19 cellular contexts compared by ENCODE assay signal in the genomic region with DNA sequence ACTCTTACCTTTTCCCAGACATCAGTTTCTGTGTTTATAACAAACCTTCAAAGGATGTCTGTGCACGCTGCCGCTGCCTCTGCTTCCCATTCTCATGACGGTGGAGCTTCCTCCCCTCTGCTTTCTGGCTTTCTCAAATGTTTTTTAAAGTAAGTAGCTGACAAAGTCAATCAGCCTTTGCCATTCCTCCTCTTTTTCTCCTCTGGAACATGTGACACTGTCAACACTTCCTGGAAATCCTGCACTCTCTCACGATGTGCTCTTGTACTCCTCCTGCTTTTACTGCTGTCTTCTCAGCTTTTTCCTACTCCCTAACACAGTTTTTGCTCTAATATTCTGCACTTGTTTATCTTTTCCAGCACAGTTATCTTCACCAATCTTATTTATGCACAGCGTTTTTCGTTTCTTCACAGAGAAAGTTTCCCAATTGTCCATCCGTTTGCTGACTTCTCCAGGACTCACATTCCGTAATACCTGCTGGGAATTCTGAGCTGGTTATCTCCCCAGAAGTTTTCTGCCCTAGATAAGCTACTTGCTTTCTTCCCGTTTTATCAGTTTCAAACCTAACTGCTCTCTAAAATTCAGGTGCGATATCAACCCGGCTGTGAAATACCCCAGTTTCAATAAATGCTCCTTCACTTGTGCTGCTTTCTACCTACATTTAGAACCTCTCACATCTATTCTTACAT.
DNase-seq lines count a peak whose midpoint lies in the region; ATAC-seq, FAIRE-seq and TF ChIP-seq lines count a peak whose summit lies in the region.
"Had no signal": no experiment of that assay in that cellular context is flagged by ENCODE, and none has a peak within 500 bp of the region (broad histone marks: within the 10 kb centered on the region; RNA-seq: fewer than 3 reads in every experiment).

No MANE protein-coding gene starts in this region.

- no peak overlapping the region for H3K9ac ChIP-seq in astrocyte (ENCODE audit: low read length)
- H3K9ac ChIP-seq in smooth muscle cell (ENCODE audit: low read depth) = no peak overlapping the region

- H3K4me2 ChIP-seq in astrocyte (ENCODE audit: low read length) (peak overlapping the region; percentile 20), smooth muscle cell (peak overlapping the region; percentile 79)

- DNase-seq in HFFc6 = no peak
- DNase-seq in astrocyte (ENCODE audit: low read depth) = no peak
- no peak for DNase-seq in left lung
- no peak for DNase-seq in smooth muscle cell (lab: John Stamatoyannopoulos, UW; ENCODE audit: unreplicated experiment)
- DNase-seq in activated naive CD4-positive, alpha-beta T cell treated with Interleukin-2 at 50 U/mL for 16 hours = no peak
- no peak for DNase-seq in activated CD4-positive, alpha-beta memory T cell treated with anti-CD3 and anti-CD28 coated beads, Interleukin-2, amount 10 ng/mL, durations not matched to agents 7 days and 5 days
- DNase-seq in cortex of kidney (lab: John Stamatoyannopoulos, UW) = no peak
- DNase-seq: activated CD4-positive, alpha-beta T cell treated with anti-CD3 and anti-CD28 coated beads for 36 hours; activated CD8-positive, alpha-beta memory T cell treated with anti-CD3 and anti-CD28 coated beads, Interleukin-2, amount 50 U/mL, for 48 hours; activated gamma-delta T cell treated with Interleukin-2 at 50 U/mL for 16 hours; head of caudate nucleus; NCI-H1930; NCI-H510A treated with DMSO at 0.1 percent for 48 hours; ovary; spleen; T-helper 9 cell had no signal

- TF ChIP-seq CTCF in HFFc6 (IDR thresholded peaks at IDR 0.05) = no peak
- no peak for TF ChIP-seq CTCF in astrocyte (IDR thresholded peaks at IDR 0.05; ENCODE audit: insufficient read depth, low read depth, low read length)
- no peak for TF ChIP-seq CTCF in left lung (IDR thresholded peaks at IDR 0.05)
- no peak for TF ChIP-seq CTCF in smooth muscle cell (IDR thresholded peaks at IDR 0.05; ENCODE audit: borderline replicate concordance, insufficient read depth, poor library complexity, severe bottlenecking)

- H3K79me2 ChIP-seq in astrocyte (ENCODE audit: insufficient read depth, low read length) (no peaks in the 10 kb centered on the region), smooth muscle cell (ENCODE audit: low read depth) (no peaks in the 10 kb centered on the region)

- H3K27ac ChIP-seq in astrocyte (ENCODE audit: low read depth, low read length) = no peak overlapping the region
- H3K27ac ChIP-seq in left lung = no peak overlapping the region
- no peak overlapping the region for H3K27ac ChIP-seq in smooth muscle cell (ENCODE audit: low read depth)
- H3K27ac ChIP-seq: esophagus muscularis mucosa, ovary, SJSA1 had no signal

- H3K4me1 Mint-ChIP-seq in HFFc6 (ENCODE audit: low read depth) (peaks cover 21% of the 10 kb centered on the region; the same call in 1 of the 2 replicates), astrocyte (ENCODE audit: low read depth, unreplicated experiment) (no peaks in the 10 kb centered on the region)
- no peaks in the 10 kb centered on the region for H3K4me1 Mint-ChIP-seq in activated CD4-positive, alpha-beta memory T cell treated with anti-CD3 and anti-CD28 coated beads, Interleukin-2, amount 10 ng/mL, durations not matched to agents 7 days and 5 days
- H3K4me1 Mint-ChIP-seq: activated CD4-positive, alpha-beta T cell treated with anti-CD3 and anti-CD28 coated beads for 36 hours; B cell had no signal

- H3K4me3 ChIP-seq in astrocyte (ENCODE audit: insufficient read depth, low read depth, low read length) (no peak overlapping the region), left lung (no peak overlapping the region), smooth muscle cell (peak overlapping the region; percentile 44)
- H3K4me3 ChIP-seq: esophagus muscularis mucosa, ovary, SJSA1 had no signal

- H3K9me3 ChIP-seq in astrocyte (ENCODE audit: insufficient read depth, low read depth, low read length) (no peaks in the 10 kb centered on the region), left lung (peaks cover 0 to 11% of the 10 kb centered on the region in 2 donors), smooth muscle cell (replicated peaks; ENCODE audit: low read depth) (no peaks in the 10 kb centered on the region)
- H3K9me3 ChIP-seq: ovary, SJSA1 had no signal

- H4K20me1 ChIP-seq in astrocyte (ENCODE audit: insufficient read depth, low read length) (no peaks in the 10 kb centered on the region), smooth muscle cell (ENCODE audit: low read depth) (no peaks in the 10 kb centered on the region)

- no peaks in the 10 kb centered on the region for H3K4me1 ChIP-seq in astrocyte (ENCODE audit: insufficient read depth, low read length)
- no peaks in the 10 kb centered on the region for H3K4me1 ChIP-seq in left lung
- no peaks in the 10 kb centered on the region for H3K4me1 ChIP-seq in smooth muscle cell (ENCODE audit: low read depth)
- H3K4me1 ChIP-seq: esophagus muscularis mucosa, SJSA1, spleen had no signal

- H3K9me3 Mint-ChIP-seq in HFFc6 = no peaks in the 10 kb centered on the region
- no peaks in the 10 kb centered on the region for H3K9me3 Mint-ChIP-seq in astrocyte (ENCODE audit: unreplicated experiment)
- H3K9me3 Mint-ChIP-seq in activated CD4-positive, alpha-beta memory T cell treated with anti-CD3 and anti-CD28 coated beads, Interleukin-2, amount 10 ng/mL, durations not matched to agents 7 days and 5 days = no peaks in the 10 kb centered on the region

- H3F3A ChIP-seq in smooth muscle cell (ENCODE audit: low read depth) = no peaks in the 10 kb centered on the region

- POLR2A ChIA-PET in activated CD4-positive, alpha-beta memory T cell treated with anti-CD3 and anti-CD28 coated beads, Interleukin-2, amount 10 ng/mL, durations not matched to agents 7 days and 5 days (lab: Charles Lee) = no interaction called here

- CTCF ChIA-PET in activated CD4-positive, alpha-beta memory T cell treated with anti-CD3 and anti-CD28 coated beads, Interleukin-2, amount 10 ng/mL, durations not matched to agents 7 days and 5 days (lab: Charles Lee) = no interaction called here

- H3K36me3 Mint-ChIP-seq in HFFc6 (ENCODE audit: low read depth) (no peaks in the 10 kb centered on the region), astrocyte (ENCODE audit: low read depth, unreplicated experiment) (no peaks in the 10 kb centered on the region)
- no peaks in the 10 kb centered on the region for H3K36me3 Mint-ChIP-seq in activated CD4-positive, alpha-beta memory T cell treated with anti-CD3 and anti-CD28 coated beads, Interleukin-2, amount 10 ng/mL, durations not matched to agents 7 days and 5 days (ENCODE audit: low read depth)

- H3K27ac Mint-ChIP-seq in HFFc6 (no peak overlapping the region), astrocyte (ENCODE audit: unreplicated experiment) (no peak overlapping the region)
- no peak overlapping the region for H3K27ac Mint-ChIP-seq in activated CD4-positive, alpha-beta memory T cell treated with anti-CD3 and anti-CD28 coated beads, Interleukin-2, amount 10 ng/mL, durations not matched to agents 7 days and 5 days
- H3K27ac Mint-ChIP-seq: activated CD4-positive, alpha-beta T cell treated with anti-CD3 and anti-CD28 coated beads for 36 hours; B cell had no signal

- H2AFZ ChIP-seq in astrocyte (ENCODE audit: low read depth, low read length) = peak overlapping the region; percentile 68
- H2AFZ ChIP-seq in smooth muscle cell (ENCODE audit: low read depth) = peak overlapping the region; percentile 94

- no peak for FAIRE-seq in astrocyte (lab: Jason Lieb, UNC)

- peak; percentile 17 for ATAC-seq in left lung
- ATAC-seq: activated CD4-positive, alpha-beta T cell treated with anti-CD3 and anti-CD28 coated beads for 36 hours had no signal

- intact Hi-C loops in left lung (cut with DNase I) = no loop called here

- H3K27me3 Mint-ChIP-seq in HFFc6 (ENCODE audit: insufficient read depth) = no peaks in the 10 kb centered on the region
- no peaks in the 10 kb centered on the region for H3K27me3 Mint-ChIP-seq in astrocyte (ENCODE audit: low read depth, unreplicated experiment)
- no peaks in the 10 kb centered on the region for H3K27me3 Mint-ChIP-seq in activated CD4-positive, alpha-beta memory T cell treated with anti-CD3 and anti-CD28 coated beads, Interleukin-2, amount 10 ng/mL, durations not matched to agents 7 days and 5 days
- H3K27me3 Mint-ChIP-seq: activated CD4-positive, alpha-beta T cell treated with anti-CD3 and anti-CD28 coated beads for 36 hours; B cell had no signal

- H3K4me3 Mint-ChIP-seq in HFFc6 (peak overlapping the region; percentile 60; the same call in 1 of the 2 replicates), astrocyte (ENCODE audit: unreplicated experiment) (no peak overlapping the region)
- no peak overlapping the region for H3K4me3 Mint-ChIP-seq in activated CD4-positive, alpha-beta memory T cell treated with anti-CD3 and anti-CD28 coated beads, Interleukin-2, amount 10 ng/mL, durations not matched to agents 7 days and 5 days
- H3K4me3 Mint-ChIP-seq: activated CD4-positive, alpha-beta T cell treated with anti-CD3 and anti-CD28 coated beads for 36 hours; B cell had no signal

- no peaks in the 10 kb centered on the region for H3K27me3 ChIP-seq in astrocyte (ENCODE audit: insufficient read depth, low read length)
- H3K27me3 ChIP-seq in left lung = no peaks in the 10 kb centered on the region
- H3K27me3 ChIP-seq in smooth muscle cell (ENCODE audit: low read depth) = no peaks in the 10 kb centered on the region
- H3K27me3 ChIP-seq: esophagus muscularis mucosa, ovary, SJSA1, spleen had no signal

- 37% methylated on average over 11 of the region's 11 CpGs for WGBS in smooth muscle cell (ENCODE audit: low lambda C conversion rate)

- H3K36me3 ChIP-seq in astrocyte (ENCODE audit: insufficient read depth, low read length) = no peaks in the 10 kb centered on the region
- H3K36me3 ChIP-seq in left lung = no peaks in the 10 kb centered on the region
- no peaks in the 10 kb centered on the region for H3K36me3 ChIP-seq in smooth muscle cell (ENCODE audit: low read depth)
- H3K36me3 ChIP-seq: esophagus muscularis mucosa, ovary, SJSA1, spleen had no signal
